17 cellular contexts compared by ENCODE assay signal in genomic region chr1:234836786-234837185, GRCh38.
DNase-seq lines count a peak whose midpoint lies in the region; ATAC-seq and TF ChIP-seq lines count a peak whose summit lies in the region.
"Had no signal": no experiment of that assay in that cellular context is flagged by ENCODE, and none has a peak within 500 bp of the region (broad histone marks: within the 10 kb centered on the region; RNA-seq: fewer than 3 reads in every experiment).

No MANE protein-coding gene starts in this region.

- no peaks in the 10 kb centered on the region for H3K27me3 Mint-ChIP-seq in natural killer cell treated with Interleukin-12 subunit alpha and Interleukin-12 subunit beta and Interleukin-15 and Interleukin-18, amount 100 ng/mL, for 72 hours
- H3K27me3 Mint-ChIP-seq in natural killer cell (ENCODE audit: low read depth in 2 of 2) (peaks cover 0 to 6% of the 10 kb centered on the region in 2 donors), T-cell (no peaks in the 10 kb centered on the region)
- H3K27me3 Mint-ChIP-seq: CD4-positive, CD25-positive, alpha-beta regulatory T cell had no signal

- POLR2A ChIA-PET in T-cell (lab: Charles Lee), result no interaction called here

- H3K9me3 Mint-ChIP-seq in natural killer cell treated with Interleukin-12 subunit alpha and Interleukin-12 subunit beta and Interleukin-15 and Interleukin-18, amount 100 ng/mL, for 72 hours, result peaks cover 7% of the 10 kb centered on the region
- no peaks in the 10 kb centered on the region for H3K9me3 Mint-ChIP-seq in natural killer cell
- peaks cover 0 to 3% (median 0%) of the 10 kb centered on the region in 3 donors for H3K9me3 Mint-ChIP-seq in T-cell

- peaks cover 5% of the 10 kb centered on the region for H3K36me3 Mint-ChIP-seq in natural killer cell treated with Interleukin-12 subunit alpha and Interleukin-12 subunit beta and Interleukin-15 and Interleukin-18, amount 100 ng/mL, for 72 hours
- no peaks in the 10 kb centered on the region for H3K36me3 Mint-ChIP-seq in natural killer cell
- H3K36me3 Mint-ChIP-seq in T-cell, result no peaks in the 10 kb centered on the region
- H3K36me3 Mint-ChIP-seq: CD4-positive, CD25-positive, alpha-beta regulatory T cell had no signal

- TF ChIP-seq CTCF in natural killer cell (IDR thresholded peaks at IDR 0.05) (no peak), vagina (IDR thresholded peaks at IDR 0.05) (no peak), upper lobe of right lung (IDR thresholded peaks at IDR 0.05) (no peak)

- TF ChIP-seq POLR2A in vagina (IDR thresholded peaks at IDR 0.05), result no peak

- peak overlapping the region; percentile 59 to 72 for H3K27ac Mint-ChIP-seq in natural killer cell treated with Interleukin-12 subunit alpha and Interleukin-12 subunit beta and Interleukin-15 and Interleukin-18, amount 100 ng/mL, for 72 hours
- H3K27ac Mint-ChIP-seq in natural killer cell (no peak overlapping the region), T-cell (no peak overlapping the region)
- H3K27ac Mint-ChIP-seq: CD4-positive, CD25-positive, alpha-beta regulatory T cell had no signal

- no peak for ATAC-seq in natural killer cell treated with Interleukin-12 subunit alpha and Interleukin-12 subunit beta and Interleukin-15 and Interleukin-18, amount 100 ng/mL, for 72 hours
- ATAC-seq in natural killer cell (no peak), T-cell (replicated peaks in 1 of 4) (no peak), upper lobe of right lung (no peak), HG02610 (IDR thresholded peaks at IDR 0.05; ENCODE audit: unreplicated experiment) (no peak)
- ATAC-seq: PC-3 had no signal

- H3K27me3 ChIP-seq in layer of hippocampus (ENCODE audit: control insufficient read depth, insufficient read depth, low read length), result no peaks in the 10 kb centered on the region
- H3K27me3 ChIP-seq in vagina, result no peaks in the 10 kb centered on the region
- H3K27me3 ChIP-seq in upper lobe of right lung, result no peaks in the 10 kb centered on the region
- H3K27me3 ChIP-seq: SJCRH30 had no signal

- no peaks in the 10 kb centered on the region for H3K36me3 ChIP-seq in vagina
- no peaks in the 10 kb centered on the region for H3K36me3 ChIP-seq in upper lobe of right lung
- H3K36me3 ChIP-seq: SJCRH30 had no signal

- CTCF ChIA-PET in T-cell (lab: Charles Lee), result no interaction called here

- peaks cover 47 to 54% of the 10 kb centered on the region in 2 donors for H3K4me1 Mint-ChIP-seq in natural killer cell treated with Interleukin-12 subunit alpha and Interleukin-12 subunit beta and Interleukin-15 and Interleukin-18, amount 100 ng/mL, for 72 hours (ENCODE audit: low read depth in 2 of 2)
- H3K4me1 Mint-ChIP-seq in natural killer cell (peaks cover 6 to 16% of the 10 kb centered on the region in 2 donors), T-cell (peaks cover 17 to 23% (median 21%) of the 10 kb centered on the region in 3 donors)

- H3K4me1 ChIP-seq in vagina (peaks cover 14% of the 10 kb centered on the region), upper lobe of right lung (no peaks in the 10 kb centered on the region)
- H3K4me1 ChIP-seq: Caco-2 had no signal

- H3K27ac ChIP-seq in layer of hippocampus (ENCODE audit: low read depth, low read length), result peak overlapping the region; percentile 67
- H3K27ac ChIP-seq in vagina, result peak overlapping the region; percentile 16
- no peak overlapping the region for H3K27ac ChIP-seq in upper lobe of right lung
- H3K27ac ChIP-seq: SJCRH30 had no signal

- H3K9me3 ChIP-seq in vagina (no peaks in the 10 kb centered on the region), upper lobe of right lung (no peaks in the 10 kb centered on the region)
- H3K9me3 ChIP-seq: Caco-2 had no signal

- DNase-seq in natural killer cell treated with Interleukin-12 subunit alpha and Interleukin-12 subunit beta and Interleukin-15 and Interleukin-18, amount 100 ng/mL, for 72 hours (ENCODE audit: low spot score), result no peak
- no peak for DNase-seq in natural killer cell
- DNase-seq in cerebellum (ENCODE audit: low spot score), result peak; percentile 41
- DNase-seq in vagina (ENCODE audit: extremely low spot score in 2 of 2), result no peak
- DNase-seq in T-cell, result no peak
- DNase-seq in upper lobe of right lung, result no peak
- DNase-seq: Caco-2; CD4-positive, CD25-positive, alpha-beta regulatory T cell; EL; H7; NCI-H1105; NCI-H187; NCI-H345; PC-3; SJCRH30 had no signal

- peak overlapping the region; percentile 56 for H3K4me3 Mint-ChIP-seq in natural killer cell treated with Interleukin-12 subunit alpha and Interleukin-12 subunit beta and Interleukin-15 and Interleukin-18, amount 100 ng/mL, for 72 hours
- H3K4me3 Mint-ChIP-seq in natural killer cell (no peak overlapping the region), T-cell (no peak overlapping the region)
- H3K4me3 Mint-ChIP-seq: CD4-positive, CD25-positive, alpha-beta regulatory T cell had no signal

- no peak overlapping the region for H3K4me3 ChIP-seq in vagina
- H3K4me3 ChIP-seq in upper lobe of right lung, result no peak overlapping the region
- H3K4me3 ChIP-seq: SJCRH30 had no signal

- intact Hi-C loops in natural killer cell (cut with micrococcal nuclease) (no loop called here), vagina (cut with DNase I) (no loop called here), upper lobe of right lung (cut with DNase I) (no loop called here)

Comparison
In these comparisons a context has a peak if more than half of its experiments do, and no peak if none do; other contexts are left out.
1. H3K27ac Mint-ChIP-seq: peak in natural killer cell treated with Interleukin-12 subunit alpha and Interleukin-12 subunit beta and Interleukin-15 and Interleukin-18, amount 100 ng/mL, for 72 hours (2 of 2); none in natural killer cell (0 of 2) and T-cell (0 of 2).